Comparison of ENCODE assay signal across 19 cellular contexts in genomic region chr10:22649977-22650376, GRCh38.
DNase-seq lines count a peak whose midpoint lies in the region; ATAC-seq and TF ChIP-seq lines count a peak whose summit lies in the region.
"Had no signal": no experiment of that assay in that cellular context is flagged by ENCODE, and none has a peak within 500 bp of the region (broad histone marks: within the 10 kb centered on the region; RNA-seq: fewer than 3 reads in every experiment).

No MANE protein-coding gene starts in this region.

- no peaks in the 10 kb centered on the region for H3K9me3 Mint-ChIP-seq in CD8-positive, alpha-beta T cell
- H3K9me3 Mint-ChIP-seq in activated T-helper 1 cell treated with anti-CD3 and anti-CD28 coated beads, Interleukin-12 subunit alpha, Interleukin-12 subunit beta, Interleukin-2, Interleukin-4 antibody, amounts not matched to agents 30 ng/mL and 10 ng/mL and 1 ng/mL, durations not matched to agents 14 hours and 24 hours and 36 hours: no peaks in the 10 kb centered on the region
- H3K9me3 Mint-ChIP-seq in naive B cell: no peaks in the 10 kb centered on the region

- no peaks in the 10 kb centered on the region for H3K27me3 ChIP-seq in BLaER1 treated with 17β-estradiol and CSF1 and Interleukin-3, amounts not matched to agents 10 nM and 100 nM
- no peaks in the 10 kb centered on the region for H3K27me3 ChIP-seq in CD8-positive, alpha-beta T cell (ENCODE audit: insufficient read depth, low read length)
- H3K27me3 ChIP-seq in SK-N-SH (ENCODE audit: insufficient read depth): no peaks in the 10 kb centered on the region
- H3K27me3 ChIP-seq: brain microvascular endothelial cell, left lung, tibial nerve had no signal

- WGBS in SK-N-SH (ENCODE audit: low lambda C conversion rate): 97% methylated on average over 3 of the region's 3 CpGs

- ATAC-seq in CD8-positive, alpha-beta T cell: no peak
- ATAC-seq in naive B cell (ENCODE audit: low read depth in 2 of 2) (no peak), HG03439 (IDR thresholded peaks at IDR 0.05; ENCODE audit: unreplicated experiment) (no peak), HG03342 (IDR thresholded peaks at IDR 0.05; ENCODE audit: unreplicated experiment) (no peak)
- ATAC-seq: left lung had no signal

- H3K36me3 Mint-ChIP-seq in CD8-positive, alpha-beta T cell: peaks cover 16% of the 10 kb centered on the region
- H3K36me3 Mint-ChIP-seq in activated T-helper 1 cell treated with anti-CD3 and anti-CD28 coated beads, Interleukin-12 subunit alpha, Interleukin-12 subunit beta, Interleukin-2, Interleukin-4 antibody, amounts not matched to agents 30 ng/mL and 10 ng/mL and 1 ng/mL, durations not matched to agents 14 hours and 24 hours and 36 hours (ENCODE audit: low read depth): peaks cover 20% of the 10 kb centered on the region
- no peaks in the 10 kb centered on the region for H3K36me3 Mint-ChIP-seq in naive B cell

- no peak overlapping the region for H3K4me3 ChIP-seq in BLaER1 treated with 17β-estradiol and CSF1 and Interleukin-3, amounts not matched to agents 10 nM and 100 nM
- peak overlapping the region; percentile 28 for H3K4me3 ChIP-seq in CD8-positive, alpha-beta T cell (ENCODE audit: low read depth, low read length)
- no peak overlapping the region for H3K4me3 ChIP-seq in SK-N-SH (ENCODE audit: low read depth in 2 of 2, low read length in 1 of 2)
- H3K4me3 ChIP-seq: left lung, smooth muscle cell, tibial nerve had no signal

- no peak for TF ChIP-seq RAD21 in SK-N-SH (IDR thresholded peaks at IDR 0.05; ENCODE audit: low read length)

- no peak overlapping the region for H2AFZ ChIP-seq in SK-N-SH (ENCODE audit: low read depth)

- H3K4me1 ChIP-seq in BLaER1 treated with 17β-estradiol and CSF1 and Interleukin-3, amounts not matched to agents 10 nM and 100 nM: peaks cover 66 to 87% (median 73%) of the 10 kb centered on the region in 10 experiments
- peaks cover 98% of the 10 kb centered on the region for H3K4me1 ChIP-seq in CD8-positive, alpha-beta T cell (ENCODE audit: insufficient read depth, low read length)
- H3K4me1 ChIP-seq in SK-N-SH (ENCODE audit: control insufficient read depth in 1 of 2, insufficient read depth in 2 of 2, low read depth in 1 of 2, low read length in 1 of 2): peaks cover 4 to 16% of the 10 kb centered on the region in 2 experiments; a peak in 3 of 4 replicates

- no peak for TF ChIP-seq EP300 in SK-N-SH (IDR thresholded peaks at IDR 0.05; ENCODE audit: borderline replicate concordance in 1 of 2, low read depth in 1 of 2, low read length in 1 of 2)

- peak overlapping the region; percentile 91 for H3K27ac Mint-ChIP-seq in CD8-positive, alpha-beta T cell
- peak overlapping the region; percentile 96 for H3K27ac Mint-ChIP-seq in activated T-helper 1 cell treated with anti-CD3 and anti-CD28 coated beads, Interleukin-12 subunit alpha, Interleukin-12 subunit beta, Interleukin-2, Interleukin-4 antibody, amounts not matched to agents 30 ng/mL and 10 ng/mL and 1 ng/mL, durations not matched to agents 14 hours and 24 hours and 36 hours
- peak overlapping the region in 4 of 6 donors; percentile 22 to 89 (median 56) for H3K27ac Mint-ChIP-seq in naive B cell

- peaks cover 91% of the 10 kb centered on the region for H3K4me1 Mint-ChIP-seq in CD8-positive, alpha-beta T cell (ENCODE audit: low read depth)
- H3K4me1 Mint-ChIP-seq in activated T-helper 1 cell treated with anti-CD3 and anti-CD28 coated beads, Interleukin-12 subunit alpha, Interleukin-12 subunit beta, Interleukin-2, Interleukin-4 antibody, amounts not matched to agents 30 ng/mL and 10 ng/mL and 1 ng/mL, durations not matched to agents 14 hours and 24 hours and 36 hours (ENCODE audit: low read depth): peaks cover 89% of the 10 kb centered on the region
- peaks cover 68 to 92% (median 85%) of the 10 kb centered on the region in 3 donors for H3K4me1 Mint-ChIP-seq in naive B cell

- H4K20me1 ChIP-seq in BLaER1 treated with 17β-estradiol and CSF1 and Interleukin-3, amounts not matched to agents 10 nM and 100 nM: peaks cover 32 to 94% (median 61%) of the 10 kb centered on the region in 11 experiments
- H4K20me1 ChIP-seq in SK-N-SH (ENCODE audit: insufficient read depth): 0 out of 2 replicates have a peak, but pooled peaks cover 4% of the 10 kb centered on the region

- H3K27ac ChIP-seq in BLaER1 treated with 17β-estradiol and CSF1 and Interleukin-3, amounts not matched to agents 10 nM and 100 nM: no peak overlapping the region
- H3K27ac ChIP-seq in CD8-positive, alpha-beta T cell (ENCODE audit: low read depth, low read length): peak overlapping the region; percentile 1
- H3K27ac ChIP-seq in SK-N-SH (ENCODE audit: low read depth in 2 of 2, low read length in 1 of 2): no peak overlapping the region
- H3K27ac ChIP-seq: brain microvascular endothelial cell, left lung had no signal

- H3K27me3 Mint-ChIP-seq in CD8-positive, alpha-beta T cell (ENCODE audit: low read depth): no peaks in the 10 kb centered on the region
- no peaks in the 10 kb centered on the region for H3K27me3 Mint-ChIP-seq in activated T-helper 1 cell treated with anti-CD3 and anti-CD28 coated beads, Interleukin-12 subunit alpha, Interleukin-12 subunit beta, Interleukin-2, Interleukin-4 antibody, amounts not matched to agents 30 ng/mL and 10 ng/mL and 1 ng/mL, durations not matched to agents 14 hours and 24 hours and 36 hours (ENCODE audit: insufficient read depth)
- H3K27me3 Mint-ChIP-seq in naive B cell: no peaks in the 10 kb centered on the region

- no peaks in the 10 kb centered on the region for H3F3A ChIP-seq in SK-N-SH (replicated peaks; ENCODE audit: insufficient read depth)

- H3K9me2 ChIP-seq in SK-N-SH: no peaks in the 10 kb centered on the region

- DNase-seq in CD8-positive, alpha-beta T cell: no peak
- no peak for DNase-seq in activated T-helper 1 cell treated with anti-CD3 and anti-CD28 coated beads, Interleukin-12 subunit alpha, Interleukin-12 subunit beta, Interleukin-2, Interleukin-4 antibody, amounts not matched to agents 30 ng/mL and 10 ng/mL and 1 ng/mL, durations not matched to agents 14 hours and 24 hours and 36 hours (ENCODE audit: low spot score)
- DNase-seq in naive B cell: no peak
- no peak for DNase-seq in NOMO-1 treated with dmso at 0.1 percent for 144 hours (lab: John Stamatoyannopoulos, UW; ENCODE audit: unreplicated experiment)
- DNase-seq in SK-N-SH: no peak
- DNase-seq: activated gamma-delta T cell treated with Interleukin-2 at 50 U/mL for 16 hours, brain microvascular endothelial cell, DMS153, left lung, NCI-H1092, NCI-H2081 treated with DMSO at 0.1 percent for 48 hours, NCI-H524 treated with DMSO at 0.1 percent for 48 hours, SIG-M5, T-helper 9 cell had no signal

- CTCF ChIA-PET in CD8-positive, alpha-beta T cell (lab: Charles Lee): interaction anchor here (0.8 to 2.9 kb wide), 12 partner anchors 16 to 339 kb away, joined by 3 to 10 read pairs (median 4); partner anchors contain the start of gene PIP4K2A
- CTCF ChIA-PET in SK-N-SH (lab: Yijun Ruan, JAX): interaction anchor here (1.3 kb wide), 1 partner anchor 45 kb away, joined by 4 read pairs; no protein-coding TSS in a partner anchor

- no peak overlapping the region for H3K9ac ChIP-seq in BLaER1 treated with 17β-estradiol and CSF1 and Interleukin-3, amounts not matched to agents 10 nM and 100 nM
- H3K9ac ChIP-seq in SK-N-SH: no peak overlapping the region

- intact Hi-C loops in CD8-positive, alpha-beta T cell (cut with DNase I, micrococcal nuclease): loop anchor here (2.0 to 10.0 kb wide), 6 partner anchors 15 to 425 kb away; no protein-coding TSS in a partner anchor
- intact Hi-C loops in activated T-helper 1 cell treated with anti-CD3 and anti-CD28 coated beads, Interleukin-12 subunit alpha, Interleukin-12 subunit beta, Interleukin-2, Interleukin-4 antibody, amounts not matched to agents 30 ng/mL and 10 ng/mL and 1 ng/mL, durations not matched to agents 14 hours and 24 hours and 36 hours (cut with micrococcal nuclease): loop anchor here (1.0 to 10.0 kb wide), 10 partner anchors 8 to 395 kb away; partner anchors contain the start of gene COMMD3

- TF ChIP-seq CTCF in CD8-positive, alpha-beta T cell (IDR thresholded peaks at IDR 0.05): no peak
- TF ChIP-seq CTCF in SK-N-SH (IDR thresholded peaks at IDR 0.05): no peak

- H3K4me2 ChIP-seq in BLaER1 treated with 17β-estradiol and CSF1 and Interleukin-3, amounts not matched to agents 10 nM and 100 nM: peak overlapping the region; percentile 59 to 85 (median 66)
- H3K4me2 ChIP-seq in SK-N-SH: no peak overlapping the region

- H3K4me3 Mint-ChIP-seq in CD8-positive, alpha-beta T cell: peak overlapping the region; percentile 81
- peak overlapping the region; percentile 75 for H3K4me3 Mint-ChIP-seq in activated T-helper 1 cell treated with anti-CD3 and anti-CD28 coated beads, Interleukin-12 subunit alpha, Interleukin-12 subunit beta, Interleukin-2, Interleukin-4 antibody, amounts not matched to agents 30 ng/mL and 10 ng/mL and 1 ng/mL, durations not matched to agents 14 hours and 24 hours and 36 hours
- H3K4me3 Mint-ChIP-seq in naive B cell: peak overlapping the region in 7 of 8 donors; percentile 6 to 86 (median 70)

- peaks cover 16% of the 10 kb centered on the region for H3K79me2 ChIP-seq in SK-N-SH (ENCODE audit: insufficient read depth)

- POLR2A ChIA-PET in CD8-positive, alpha-beta T cell (lab: Charles Lee): interaction anchor here (1.1 to 2.9 kb wide), 12 partner anchors 9 to 339 kb away, joined by 3 to 11 read pairs (median 5); no protein-coding TSS in a partner anchor
- POLR2A ChIA-PET in SK-N-SH (lab: Yijun Ruan, JAX): no interaction called here

- peaks cover 0 to 21% (median 0%) of the 10 kb centered on the region in 11 experiments; a peak in 7 of 22 replicates for H3K36me3 ChIP-seq in BLaER1 treated with 17β-estradiol and CSF1 and Interleukin-3, amounts not matched to agents 10 nM and 100 nM
- no peaks in the 10 kb centered on the region for H3K36me3 ChIP-seq in CD8-positive, alpha-beta T cell (ENCODE audit: insufficient read depth, low read length)
- no peaks in the 10 kb centered on the region for H3K36me3 ChIP-seq in SK-N-SH (replicated peaks in 1 of 2; ENCODE audit: control insufficient read depth in 1 of 2, insufficient read depth in 2 of 2, low read length in 1 of 2)
- H3K36me3 ChIP-seq: brain microvascular endothelial cell, left lung, tibial nerve had no signal

- H3K9me3 ChIP-seq in BLaER1 treated with 17β-estradiol and CSF1 and Interleukin-3, amounts not matched to agents 10 nM and 100 nM (replicated peaks in 1 of 11): no peaks in the 10 kb centered on the region
- H3K9me3 ChIP-seq in CD8-positive, alpha-beta T cell (ENCODE audit: low read length): no peaks in the 10 kb centered on the region
- no peaks in the 10 kb centered on the region for H3K9me3 ChIP-seq in SK-N-SH
- H3K9me3 ChIP-seq: left lung, tibial nerve had no signal

TF ChIP-seq in SK-N-SH, 30 proteins besides CTCF, POLR2A, EP300 and RAD21:
- no peak for TF ChIP-seq FOXM1 (IDR thresholded peaks at IDR 0.05; ENCODE audit: low read depth)
